9 cellular contexts compared by ENCODE assay signal in genomic region chr4:1249731-1250526, GRCh38. TPM values are rescaled to one million over a fixed set of nuclear protein-coding genes. Genes with fewer than 3 reads are reported as not detected.
DNase-seq lines count a peak whose midpoint lies in the region; ATAC-seq, FAIRE-seq and TF ChIP-seq lines count a peak whose summit lies in the region.
"Had no signal": no experiment of that assay in that cellular context is flagged by ENCODE, and none has a peak within 500 bp of the region (broad histone marks: within the 10 kb centered on the region; RNA-seq: fewer than 3 reads in every experiment).

No MANE protein-coding gene starts in this region.

- no peaks in the 10 kb centered on the region for H3K27me3 ChIP-seq in K562 (ENCODE audit: control insufficient read depth in 2 of 2, insufficient read depth in 2 of 2, low read length in 2 of 2)

- H3K79me2 ChIP-seq in K562 (ENCODE audit: control insufficient read depth, insufficient read depth, low read length), result peaks cover 46% of the 10 kb centered on the region

- H3K4me1 ChIP-seq in K562 (replicated peaks in 1 of 2; ENCODE audit: control insufficient read depth in 2 of 2, insufficient read depth in 2 of 2, low read length in 2 of 2), result peaks cover 4 to 58% of the 10 kb centered on the region in 2 experiments; a peak in 4 of 5 replicates

- H3K9ac ChIP-seq in K562 (ENCODE audit: insufficient read depth in 1 of 2, low read depth in 2 of 2, low read length in 2 of 2), result peak overlapping the region; percentile 81 to 94

- peaks cover 8% of the 10 kb centered on the region for H3K9me3 ChIP-seq in K562 (replicated peaks; ENCODE audit: control insufficient read depth, insufficient read depth, low read depth, low read length)

- peak overlapping the region; percentile 81 for H3K4me2 ChIP-seq in K562 (ENCODE audit: insufficient read depth, low read length)

- TSS peak; percentile 65 for BruUV-seq in K562 (replicated peaks; lab: Mats Ljungman, UMichigan)

- POLR2A ChIA-PET in K562 (lab: Yijun Ruan, JAX), result interaction anchor here (0.6 to 2.3 kb wide), 4 partner anchors 11 to 97 kb away, joined by 4 to 13 read pairs (median 4); partner anchors contain the start of genes MAEA and UVSSA

- intact Hi-C loops in K562 (cut with micrococcal nuclease), result no loop called here

- peak overlapping the region; percentile 83 for H2AFZ ChIP-seq in K562 (ENCODE audit: low read depth, low read length)

- peak overlapping the region; percentile 84 for H3K27ac ChIP-seq in K562 (ENCODE audit: extremely low read depth, low read depth, low read length)

- in situ Hi-C loops in K562 (cut with MboI), result no loop called here

- H3K9me1 ChIP-seq in K562 (ENCODE audit: control insufficient read depth, insufficient read depth, low read length), result peaks cover 14% of the 10 kb centered on the region

- no peaks in the 10 kb centered on the region; the same call in 1 of the 2 replicates for H4K20me1 ChIP-seq in K562 (replicated peaks; ENCODE audit: control insufficient read depth, insufficient read depth, low read length)

- no peak for FAIRE-seq in GM12892 (lab: Jason Lieb, UNC)
- FAIRE-seq in K562 (lab: Jason Lieb, UNC), result peak; percentile 75
- FAIRE-seq: frontal cortex had no signal

- no peak for TF ChIP-seq POLR2A in GM12892 (IDR thresholded peaks at IDR 0.05; ENCODE audit: low read depth, low read length)
- TF ChIP-seq POLR2A in K562 (conservative IDR thresholded peaks at IDR 0.05), result no peak

- no peak for TF ChIP-seq CTCF in K562 (IDR thresholded peaks at IDR 0.05 in 2 of 3, conservative IDR thresholded peaks at IDR 0.05 in 1 of 3; ENCODE audit: insufficient read depth in 2 of 3, low read depth in 1 of 3, low read length in 3 of 3)

- no peak for TF ChIP-seq RAD21 in K562 (CRISPR knock-in tag; conservative IDR thresholded peaks at IDR 0.05 in 1 of 2, IDR thresholded peaks at IDR 0.05 in 1 of 2)

- CTCF ChIA-PET in K562 (lab: Yijun Ruan, JAX; ENCODE audit: low intra/inter-chr PET ratio), result no interaction called here

- peak; percentile 66 for DNase-seq in GM12892 (ENCODE audit: insufficient read length)
- DNase-seq in RPMI7951 (ENCODE audit: low read depth), result peak; percentile 14
- DNase-seq in K562 (ENCODE audit: extremely low read depth in 1 of 4, low spot score in 3 of 4), result peak; percentile 28 to 59 (median 51)
- DNase-seq in inferior parietal cortex (ENCODE audit: extremely low spot score), result peak; percentile 18
- peak; percentile 33 to 51 for DNase-seq in stimulated activated CD4-positive, alpha-beta T cell treated with anti-CD3 and anti-CD28 coated beads, Interleukin-1b, Interleukin-23, amount 100 ng/mL, for 4 hours (ENCODE audit: low read depth in 2 of 2)
- DNase-seq in SIG-M5 treated with dmso at 0.1 percent for 504 hours (lab: John Stamatoyannopoulos, UW; ENCODE audit: unreplicated experiment), result no peak
- no peak for DNase-seq in SKM-1 (lab: John Stamatoyannopoulos, UW; ENCODE audit: unreplicated experiment)

- TF ChIP-seq EP300 in K562 (IDR thresholded peaks at IDR 0.05; ENCODE audit: low read length), result no peak

- ATAC-seq in HG02759 (IDR thresholded peaks at IDR 0.05; ENCODE audit: unreplicated experiment) (peak; percentile 4), K562 (peak; percentile 2)

- peaks cover 24% of the 10 kb centered on the region; the same call in 1 of the 3 replicates for H3K36me3 ChIP-seq in K562 (ENCODE audit: control insufficient read depth, insufficient read depth, low read length)

- 40% methylated on average over 37 of the region's 39 CpGs for WGBS in K562 (ENCODE audit: insufficient coverage, low coverage, missing lambda C conversion rate)

- H3K4me3 ChIP-seq in K562, result peak overlapping the region; percentile 53

TF ChIP-seq in K562, 482 proteins besides CTCF, POLR2A, EP300 and RAD21 (continues in another document):
- TF ChIP-seq KAT8 (IDR thresholded peaks at IDR 0.05; ENCODE audit: low read depth) (no peak), ZNF282 (CRISPR knock-in tag; IDR thresholded peaks at IDR 0.05) (0 out of 2 replicates have a peak, but pooled peaks have one; percentile 53), ARHGAP35 (IDR thresholded peaks at IDR 0.05; ENCODE audit: partially characterized antibody) (no peak), ARID4B (CRISPR knock-in tag; IDR thresholded peaks at IDR 0.05) (0 out of 2 replicates have a peak, but pooled peaks have one; percentile 36), ARNT (IDR thresholded peaks at IDR 0.05) (no peak)

RNA-seq across cellular contexts. Expression of gene CTBP1, which starts 1.0 kb away (rescaled TPM):
- 45.7 TPM for polyA plus RNA-seq in GM12892 (2012; ENCODE audit: missing spikeins)
- total RNA-seq in RPMI7951 (2014; rRNA removed; shearing (Covaris generic)), result 61.3 and 97.9 TPM in 2 replicates
- total RNA-seq in K562 (2011; cell fraction: chromatin; rRNA removed; ENCODE audit: low replicate concordance), result 63.5 and 142 TPM in 2 replicates
- total RNA-seq in K562 (2011; cell fraction: nucleolus; rRNA removed), result 94.5 and 102 TPM in 2 replicates
- 48.0 and 62.1 TPM in 2 replicates for total RNA-seq in K562 (2011; cell fraction: nucleoplasm; rRNA removed)
- total RNA-seq in K562 (2014; rRNA removed) (162 and 230 TPM in 2 replicates), K562 (2014; rRNA removed; fragmentation: Illumina TruSeq; extraction: Trizol) (27.2 and 30.4 TPM in 2 replicates), K562 (2015; rRNA removed; fragmentation: Illumina TruSeq; extraction: Trizol) (67.9 and 70.4 TPM in 2 replicates), K562 (2021) (134 and 148 TPM in 2 replicates)
- polyA plus RNA-seq in K562 (2011; rRNA removed) (68.2 and 72.3 TPM in 2 replicates), K562 (2014; fragmentation: Illumina TruSeq; extraction: Trizol) (64.0 and 116 TPM in 2 replicates), K562 (2014; fragmentation: Nextera tagmentation; extraction: Ambion mirVana) (10 to 100 TPM; 14.5 to 20.0 TPM), K562 (2014; rRNA removed) (111 and 118 TPM in 2 replicates)
- polyA plus RNA-seq in K562 (2011; cell fraction: cytosol; rRNA removed), result 113 and 437 TPM in 2 replicates
- 168 and 330 TPM in 2 replicates for polyA plus RNA-seq in K562 (2011; cell fraction: nucleus; rRNA removed)
- polyA plus RNA-seq in K562 (2012), result 113 and 126 TPM in 2 replicates
- 33.8 and 54.2 TPM in 2 replicates for polyA minus RNA-seq in K562 (2011; rRNA and poly(A)+ RNA removed)
- polyA minus RNA-seq in K562 (2011; cell fraction: cytosol; rRNA and poly(A)+ RNA removed), result 135 and 154 TPM in 2 replicates
- polyA minus RNA-seq in K562 (2011; cell fraction: nucleus; rRNA and poly(A)+ RNA removed), result 39.7 and 56.8 TPM in 2 replicates

RNA-seq across cellular contexts. Expression of gene MAEA, which starts 39.8 kb away (rescaled TPM):
- 19.6 TPM for polyA plus RNA-seq in GM12892 (2012; ENCODE audit: missing spikeins)
- 33.7 and 34.5 TPM in 2 replicates for total RNA-seq in RPMI7951 (2014; rRNA removed; shearing (Covaris generic))
- total RNA-seq in K562 (2011; cell fraction: chromatin; rRNA removed; ENCODE audit: low replicate concordance), result 97.9 and 170 TPM in 2 replicates
- 114 and 125 TPM in 2 replicates for total RNA-seq in K562 (2011; cell fraction: nucleolus; rRNA removed)
- total RNA-seq in K562 (2011; cell fraction: nucleoplasm; rRNA removed), result 91.9 and 96.7 TPM in 2 replicates
- total RNA-seq in K562 (2014; rRNA removed) (63.2 and 104 TPM in 2 replicates), K562 (2014; rRNA removed; fragmentation: Illumina TruSeq; extraction: Trizol) (18.7 and 20.5 TPM in 2 replicates), K562 (2015; rRNA removed; fragmentation: Illumina TruSeq; extraction: Trizol) (45.0 and 48.7 TPM in 2 replicates), K562 (2021) (84.4 and 86.5 TPM in 2 replicates)
- polyA plus RNA-seq in K562 (2011; rRNA removed) (59.3 and 60.8 TPM in 2 replicates), K562 (2014; fragmentation: Illumina TruSeq; extraction: Trizol) (34.3 and 57.0 TPM in 2 replicates), K562 (2014; fragmentation: Nextera tagmentation; extraction: Ambion mirVana) (1 to 10 TPM; 2.1 to 4.7 TPM), K562 (2014; rRNA removed) (72.5 and 74.7 TPM in 2 replicates)
- polyA plus RNA-seq in K562 (2011; cell fraction: cytosol; rRNA removed), result 74.2 and 137 TPM in 2 replicates
- 133 and 220 TPM in 2 replicates for polyA plus RNA-seq in K562 (2011; cell fraction: nucleus; rRNA removed)
- polyA plus RNA-seq in K562 (2012), result 70.1 and 73.0 TPM in 2 replicates
- 25.7 and 39.9 TPM in 2 replicates for polyA minus RNA-seq in K562 (2011; rRNA and poly(A)+ RNA removed)
- polyA minus RNA-seq in K562 (2011; cell fraction: cytosol; rRNA and poly(A)+ RNA removed), result 62.0 and 64.6 TPM in 2 replicates
- polyA minus RNA-seq in K562 (2011; cell fraction: nucleus; rRNA and poly(A)+ RNA removed), result 51.3 and 58.3 TPM in 2 replicates

Comparison
In these comparisons a context has a peak if more than half of its experiments do, and no peak if none do; other contexts are left out.
1. DNase-seq: peak in GM12892 (single experiment), RPMI7951 (single experiment), K562 (4 of 4), inferior parietal cortex (single experiment) and stimulated activated CD4-positive, alpha-beta T cell treated with anti-CD3 and anti-CD28 coated beads, Interleukin-1b, Interleukin-23, amount 100 ng/mL, for 4 hours (2 of 2); none in SIG-M5 treated with dmso at 0.1 percent for 504 hours (single experiment) and SKM-1 (single experiment).